8 cellular contexts compared by ENCODE assay signal in genomic region chr16:78100162-78100467, GRCh38. TPM values are rescaled to one million over a fixed set of nuclear protein-coding genes. Genes with fewer than 3 reads are reported as not detected.
DNase-seq lines count a peak whose midpoint lies in the region; ATAC-seq and TF ChIP-seq lines count a peak whose summit lies in the region.

No MANE protein-coding gene starts in this region.

- DNase-seq in GM06990 (ENCODE audit: extremely low read depth, insufficient read length) = no peak
- no peak for DNase-seq in MG63
- DNase-seq in ovary = no peak
- DNase-seq in activated CD4-positive, alpha-beta T cell treated with anti-CD3 and anti-CD28 coated beads for 48 hours = no peak
- DNase-seq in GM19240 (ENCODE audit: insufficient read length, low spot score) = no peak

- no peaks in the 10 kb centered on the region for H3K9me3 ChIP-seq in MG63
- no peaks in the 10 kb centered on the region for H3K9me3 ChIP-seq in endocrine pancreas (ENCODE audit: control insufficient read depth, low read length)
- H3K9me3 ChIP-seq in ovary = no peaks in the 10 kb centered on the region

- H3K27me3 ChIP-seq in GM06990 (replicated peaks; ENCODE audit: control insufficient read depth, insufficient read depth, low read length) (no peaks in the 10 kb centered on the region), MG63 (no peaks in the 10 kb centered on the region), endocrine pancreas (ENCODE audit: control insufficient read depth, insufficient read depth, low read length) (no peaks in the 10 kb centered on the region), ovary (no peaks in the 10 kb centered on the region)

- TF ChIP-seq POLR2A in ovary (IDR thresholded peaks at IDR 0.05) = no peak

- TF ChIP-seq CTCF in GM06990 (IDR thresholded peaks at IDR 0.05; ENCODE audit: insufficient read depth, low read length, poor library complexity, severe bottlenecking) (no peak), ovary (IDR thresholded peaks at IDR 0.05) (no peak)

- no peaks in the 10 kb centered on the region for H3K36me3 ChIP-seq in GM06990 (ENCODE audit: control insufficient read depth, insufficient read depth, low read length)
- no peaks in the 10 kb centered on the region for H3K36me3 ChIP-seq in MG63
- no peaks in the 10 kb centered on the region for H3K36me3 ChIP-seq in endocrine pancreas (ENCODE audit: control insufficient read depth, insufficient read depth, low read length)
- no peaks in the 10 kb centered on the region for H3K36me3 ChIP-seq in ovary

- H3K4me3 ChIP-seq in GM06990 (replicated peaks; ENCODE audit: low read depth, low read length) = peak overlapping the region; percentile 80
- peak overlapping the region; percentile 73 for H3K4me3 ChIP-seq in MG63
- peak overlapping the region; percentile 52 for H3K4me3 ChIP-seq in endocrine pancreas (ENCODE audit: control insufficient read depth, insufficient read depth, low read length)
- peak overlapping the region; percentile 91 for H3K4me3 ChIP-seq in ovary

- WGBS in ovary, 3 donors = 12 to 26% (median 18%) methylated on average over 6 of the region's 6 CpGs

- peak overlapping the region in 1 of 2 donors; percentile 87 for H3K27ac ChIP-seq in ovary

- no peak for ATAC-seq in GM18520 (IDR thresholded peaks at IDR 0.05; ENCODE audit: unreplicated experiment)
- no peak for ATAC-seq in HG03354 (IDR thresholded peaks at IDR 0.05; ENCODE audit: poor library complexity, severe bottlenecking, unreplicated experiment)

- intact Hi-C loops in ovary (cut with DNase I) = no loop called here

- H3K4me1 ChIP-seq in endocrine pancreas (ENCODE audit: control insufficient read depth, insufficient read depth, low read length) (no peaks in the 10 kb centered on the region), ovary (ENCODE audit: insufficient read depth) (no peaks in the 10 kb centered on the region)

- TF ChIP-seq EP300 in ovary (IDR thresholded peaks at IDR 0.05) = no peak

- H3K9ac ChIP-seq in endocrine pancreas (ENCODE audit: control insufficient read depth, insufficient read depth, low read length) = no peak overlapping the region

RNA-seq across cellular contexts. Expression of gene WWOX, which starts 0.7 kb away (rescaled TPM):
- total RNA-seq in MG63 (2014; rRNA removed; shearing (Covaris generic); ENCODE audit: low replicate concordance) = 11.4 and 30.3 TPM in 2 replicates
- 10 to 100 TPM; 20.7 to 40.5 (median 25.2) TPM for total RNA-seq in ovary
- 10 to 100 TPM; 11.0 to 30.3 TPM for polyA plus RNA-seq in ovary
